17 cellular contexts compared by ENCODE assay signal in genomic region chr6:141607956-141608355, GRCh38.
"Had no signal": no experiment of that assay in that cellular context is flagged by ENCODE, and none has a peak within 500 bp of the region (broad histone marks: within the 10 kb centered on the region; RNA-seq: fewer than 3 reads in every experiment).

No MANE protein-coding gene starts in this region.

- ATAC-seq: gastrocnemius medialis; mucosa of descending colon; naive thymus-derived CD8-positive, alpha-beta T cell; sciatic nerve; stimulated activated memory B cell treated with anti-CD40 and anti-IgM and Interleukin-4, amounts not matched to agents 10 μg/mL and 1 μg/mL and 100 μg/mL, for 72 hours; upper lobe of right lung had no signal

- H3K4me1 Mint-ChIP-seq: naive thymus-derived CD8-positive, alpha-beta T cell; stimulated activated memory B cell treated with anti-CD40 and anti-IgM and Interleukin-4, amounts not matched to agents 10 μg/mL and 1 μg/mL and 100 μg/mL, for 72 hours had no signal

- H3K4me3 ChIP-seq: coronary artery, gastrocnemius medialis, mucosa of descending colon, spleen, tibial artery, upper lobe of right lung, vagina had no signal

- H3K36me3 ChIP-seq: gastrocnemius medialis, neutrophil, spleen, tibial artery, upper lobe of right lung, vagina had no signal

- DNase-seq: effector CD4-positive, alpha-beta T cell; gastrocnemius medialis; glutamatergic neuron; mucosa of descending colon; naive thymus-derived CD8-positive, alpha-beta T cell; spleen; stimulated activated CD4-positive, alpha-beta T cell treated with anti-CD3 and anti-CD28 coated beads, Interleukin-15, amount 100 ng/mL, for 24 hours; stimulated activated CD4-positive, alpha-beta T cell treated with anti-CD3 and anti-CD28 coated beads, Interleukin-1b, Interleukin-23, amount 100 ng/mL, for 48 hours; stimulated activated CD4-positive, alpha-beta T cell treated with anti-CD3 and anti-CD28 coated beads, Interleukin-4, amount 100 ng/mL, for 24 hours; tibial artery; upper lobe of right lung had no signal

- H3K9me3 ChIP-seq: gastrocnemius medialis, neutrophil, upper lobe of right lung, vagina had no signal

- H3K27ac Mint-ChIP-seq: naive thymus-derived CD8-positive, alpha-beta T cell; stimulated activated memory B cell treated with anti-CD40 and anti-IgM and Interleukin-4, amounts not matched to agents 10 μg/mL and 1 μg/mL and 100 μg/mL, for 72 hours; stimulated activated naive CD8-positive, alpha-beta T cell treated with anti-CD3 and anti-CD28 coated beads, Interleukin-15, Interleukin-2, amounts not matched to agents 100 ng/mL and 50 ng/mL, for 24 hours had no signal

- H3K4me1 ChIP-seq: gastrocnemius medialis, spleen, tibial artery, upper lobe of right lung, vagina had no signal

- H3K36me3 Mint-ChIP-seq: stimulated activated memory B cell treated with anti-CD40 and anti-IgM and Interleukin-4, amounts not matched to agents 10 μg/mL and 1 μg/mL and 100 μg/mL, for 72 hours had no signal

- H3K27ac ChIP-seq: coronary artery, gastrocnemius medialis, neutrophil, spleen, tibial artery, upper lobe of right lung, vagina had no signal

- H3K4me3 Mint-ChIP-seq: naive thymus-derived CD8-positive, alpha-beta T cell; stimulated activated memory B cell treated with anti-CD40 and anti-IgM and Interleukin-4, amounts not matched to agents 10 μg/mL and 1 μg/mL and 100 μg/mL, for 72 hours; stimulated activated naive CD8-positive, alpha-beta T cell treated with anti-CD3 and anti-CD28 coated beads, Interleukin-15, Interleukin-2, amounts not matched to agents 100 ng/mL and 50 ng/mL, for 24 hours had no signal

- H3K27me3 Mint-ChIP-seq: stimulated activated memory B cell treated with anti-CD40 and anti-IgM and Interleukin-4, amounts not matched to agents 10 μg/mL and 1 μg/mL and 100 μg/mL, for 72 hours; stimulated activated naive CD8-positive, alpha-beta T cell treated with anti-CD3 and anti-CD28 coated beads, Interleukin-15, Interleukin-2, amounts not matched to agents 100 ng/mL and 50 ng/mL, for 24 hours had no signal

- H3K27me3 ChIP-seq: gastrocnemius medialis, neutrophil, spleen, tibial artery, upper lobe of right lung, vagina had no signal
